12 cellular contexts compared by ENCODE assay signal in genomic region chr10:102630663-102631062, GRCh38. TPM values are rescaled to one million over a fixed set of nuclear protein-coding genes. Genes with fewer than 3 reads are reported as not detected.
DNase-seq lines count a peak whose midpoint lies in the region; ATAC-seq, FAIRE-seq and TF ChIP-seq lines count a peak whose summit lies in the region.
"Had no signal": no experiment of that assay in that cellular context is flagged by ENCODE, and none has a peak within 500 bp of the region (broad histone marks: within the 10 kb centered on the region; RNA-seq: fewer than 3 reads in every experiment).

No MANE protein-coding gene starts in this region.

- peak overlapping the region; percentile 96 for H3K27ac Mint-ChIP-seq in HFFc6
- peak overlapping the region; percentile 83 for H3K27ac Mint-ChIP-seq in activated T-helper 1 cell treated with anti-CD3 and anti-CD28 coated beads, Interleukin-12 subunit alpha, Interleukin-12 subunit beta, Interleukin-2, Interleukin-4 antibody, amounts not matched to agents 30 ng/mL and 10 ng/mL and 1 ng/mL, durations not matched to agents 14 hours and 24 hours and 36 hours

- BruUV-seq in HepG2 (replicated peaks; lab: Mats Ljungman, UMichigan): no TSS peak

- FAIRE-seq in HepG2 (lab: Jason Lieb, UNC): no peak

- H3K27me3 ChIP-seq in HepG2 (ENCODE audit: control insufficient read depth in 1 of 2, insufficient read depth in 2 of 2, low read length in 2 of 2) (no peaks in the 10 kb centered on the region), sigmoid colon (no peaks in the 10 kb centered on the region)

- ATAC-seq in HepG2: no peak
- ATAC-seq: activated CD4-positive, CD25-positive, alpha-beta regulatory T cell treated with anti-CD3 and anti-CD28 coated beads, Interleukin-2, amount 50 U/mL, for 24 hours; stimulated activated naive CD8-positive, alpha-beta T cell treated with anti-CD3 and anti-CD28 coated beads, Interleukin-15, amount 100 ng/mL, for 72 hours had no signal

- no peak overlapping the region for H3K4me3 ChIP-seq in HepG2 (replicated peaks in 1 of 3; ENCODE audit: insufficient read depth in 1 of 3, low read depth in 2 of 3, low read length in 3 of 3)
- H3K4me3 ChIP-seq in sigmoid colon: no peak overlapping the region

- no peak for TF ChIP-seq CTCF in HFFc6 (IDR thresholded peaks at IDR 0.05)
- no peak for TF ChIP-seq CTCF in HepG2 (CRISPR knock-in tag; IDR thresholded peaks at IDR 0.05)
- TF ChIP-seq CTCF in sigmoid colon (IDR thresholded peaks at IDR 0.05): no peak

- H2AFZ ChIP-seq in HepG2 (ENCODE audit: low read length): no peak overlapping the region

- no peaks in the 10 kb centered on the region for H4K20me1 ChIP-seq in HepG2 (ENCODE audit: insufficient read depth, low read length)

- H3K4me1 Mint-ChIP-seq in HFFc6 (ENCODE audit: low read depth): peaks cover 97% of the 10 kb centered on the region
- H3K4me1 Mint-ChIP-seq in activated T-helper 1 cell treated with anti-CD3 and anti-CD28 coated beads, Interleukin-12 subunit alpha, Interleukin-12 subunit beta, Interleukin-2, Interleukin-4 antibody, amounts not matched to agents 30 ng/mL and 10 ng/mL and 1 ng/mL, durations not matched to agents 14 hours and 24 hours and 36 hours (ENCODE audit: low read depth): peaks cover 41% of the 10 kb centered on the region

- intact Hi-C loops in activated T-helper 1 cell treated with anti-CD3 and anti-CD28 coated beads, Interleukin-12 subunit alpha, Interleukin-12 subunit beta, Interleukin-2, Interleukin-4 antibody, amounts not matched to agents 30 ng/mL and 10 ng/mL and 1 ng/mL, durations not matched to agents 14 hours and 24 hours and 36 hours (cut with micrococcal nuclease): no loop called here
- intact Hi-C loops in HepG2 (cut with micrococcal nuclease; ENCODE audit: unreplicated experiment): no loop called here
- intact Hi-C loops in sigmoid colon (cut with DNase I): no loop called here

- no peak overlapping the region for H3K9ac ChIP-seq in HepG2 (ENCODE audit: insufficient read depth, low read depth, low read length)

- CTCF ChIA-PET in HepG2 (lab: Yijun Ruan, JAX; ENCODE audit: low intra/inter-chr PET ratio, low total read pairs): no interaction called here

- TF ChIP-seq RAD21 in HepG2 (CRISPR knock-in tag; IDR thresholded peaks at IDR 0.05): no peak

- TF ChIP-seq EP300 in HepG2 (IDR thresholded peaks at IDR 0.05; ENCODE audit: low read depth in 2 of 2, low read length in 2 of 2) (no peak), HepG2 (CRISPR knock-in tag; IDR thresholded peaks at IDR 0.05; ENCODE audit: borderline replicate concordance) (no peak), sigmoid colon (IDR thresholded peaks at IDR 0.05) (no peak)

- TF ChIP-seq POLR2A in HepG2 (IDR thresholded peaks at IDR 0.05; ENCODE audit: insufficient read depth in 1 of 2, low read depth in 2 of 2, low read length in 2 of 2): no peak
- no peak for TF ChIP-seq POLR2A in sigmoid colon (IDR thresholded peaks at IDR 0.05)

- H3K27me3 Mint-ChIP-seq in HFFc6 (ENCODE audit: insufficient read depth): peaks cover 2% of the 10 kb centered on the region
- no peaks in the 10 kb centered on the region for H3K27me3 Mint-ChIP-seq in activated T-helper 1 cell treated with anti-CD3 and anti-CD28 coated beads, Interleukin-12 subunit alpha, Interleukin-12 subunit beta, Interleukin-2, Interleukin-4 antibody, amounts not matched to agents 30 ng/mL and 10 ng/mL and 1 ng/mL, durations not matched to agents 14 hours and 24 hours and 36 hours (ENCODE audit: insufficient read depth)
- H3K27me3 Mint-ChIP-seq: stimulated activated naive CD8-positive, alpha-beta T cell treated with anti-CD3 and anti-CD28 coated beads, Interleukin-15, amount 100 ng/mL, for 72 hours had no signal

- H3K36me3 Mint-ChIP-seq in HFFc6 (ENCODE audit: low read depth): no peaks in the 10 kb centered on the region
- H3K36me3 Mint-ChIP-seq in activated T-helper 1 cell treated with anti-CD3 and anti-CD28 coated beads, Interleukin-12 subunit alpha, Interleukin-12 subunit beta, Interleukin-2, Interleukin-4 antibody, amounts not matched to agents 30 ng/mL and 10 ng/mL and 1 ng/mL, durations not matched to agents 14 hours and 24 hours and 36 hours (ENCODE audit: low read depth): peaks cover 4% of the 10 kb centered on the region

- H3K79me2 ChIP-seq in HepG2 (ENCODE audit: insufficient read depth, low read length): no peaks in the 10 kb centered on the region

- DNase-seq in HFFc6: no peak
- no peak for DNase-seq in activated T-helper 1 cell treated with anti-CD3 and anti-CD28 coated beads, Interleukin-12 subunit alpha, Interleukin-12 subunit beta, Interleukin-2, Interleukin-4 antibody, amounts not matched to agents 30 ng/mL and 10 ng/mL and 1 ng/mL, durations not matched to agents 14 hours and 24 hours and 36 hours (ENCODE audit: low spot score)
- DNase-seq in HepG2 (ENCODE audit: low spot score): no peak
- peak; percentile 35 for DNase-seq in sigmoid colon
- no peak for DNase-seq in SIG-M5 (lab: John Stamatoyannopoulos, UW)
- no peak for DNase-seq in NAMALWA (ENCODE audit: low spot score)
- DNase-seq in UCSD-AML1 (lab: John Stamatoyannopoulos, UW; ENCODE audit: unreplicated experiment): no peak
- DNase-seq: activated T-cell treated with anti-CD3 and anti-CD28 coated beads for 4 hours; NCI-H1048; NCI-H2227 treated with DMSO at 0.1 percent for 48 hours; stimulated activated naive CD8-positive, alpha-beta T cell treated with anti-CD3 and anti-CD28 coated beads, Interleukin-15, amount 100 ng/mL, for 72 hours had no signal

- H3K27ac ChIP-seq in HepG2 (ENCODE audit: extremely low read length, insufficient read depth, low read length) (peak overlapping the region; percentile 53), sigmoid colon (peak overlapping the region in 3 of 4 donors; percentile 85 to 94 (median 91))

- no peaks in the 10 kb centered on the region for H3K9me3 ChIP-seq in HepG2 (ENCODE audit: low read length)
- no peaks in the 10 kb centered on the region for H3K9me3 ChIP-seq in sigmoid colon

- H3K4me3 Mint-ChIP-seq in HFFc6: peak overlapping the region; percentile 45; the same call in 1 of the 2 replicates
- H3K4me3 Mint-ChIP-seq in activated T-helper 1 cell treated with anti-CD3 and anti-CD28 coated beads, Interleukin-12 subunit alpha, Interleukin-12 subunit beta, Interleukin-2, Interleukin-4 antibody, amounts not matched to agents 30 ng/mL and 10 ng/mL and 1 ng/mL, durations not matched to agents 14 hours and 24 hours and 36 hours: no peak overlapping the region
- H3K4me3 Mint-ChIP-seq: stimulated activated naive CD8-positive, alpha-beta T cell treated with anti-CD3 and anti-CD28 coated beads, Interleukin-15, amount 100 ng/mL, for 72 hours had no signal

- WGBS in HepG2 (ENCODE audit: low lambda C conversion rate): 95% methylated on average over 6 of the region's 6 CpGs
- WGBS in sigmoid colon, 2 donors: 77 to 82% methylated on average over 6 of the region's 6 CpGs

- in situ Hi-C loops in HepG2 (cut with HindIII; ENCODE audit: extremely low pct_ligation_motif_present, low pct_unique_long_range_greater_than_20kb): no loop called here

- no peaks in the 10 kb centered on the region; a peak in 2 of 5 replicates for H3K36me3 ChIP-seq in HepG2 (replicated peaks in 1 of 2; ENCODE audit: control insufficient read depth in 1 of 2, insufficient read depth in 2 of 2, low read length in 2 of 2)
- peaks cover 0 to 7% (median 0%) of the 10 kb centered on the region in 4 donors for H3K36me3 ChIP-seq in sigmoid colon

- no peak overlapping the region for H3K4me2 ChIP-seq in HepG2 (ENCODE audit: low read depth, low read length)

- POLR2A ChIA-PET in HepG2 (lab: Yijun Ruan, JAX): interaction anchor here (1.8 to 7.0 kb wide), 3 partner anchors 10 to 30 kb away, joined by 11 to 121 read pairs (median 72); partner anchors contain the start of gene TRIM8

- peaks cover 86% of the 10 kb centered on the region for H3K4me1 ChIP-seq in HepG2 (ENCODE audit: insufficient read depth, low read length)
- peaks cover 0 to 100% (median 99%) of the 10 kb centered on the region in 4 donors for H3K4me1 ChIP-seq in sigmoid colon

- H3K9me3 Mint-ChIP-seq in HFFc6: no peaks in the 10 kb centered on the region
- no peaks in the 10 kb centered on the region for H3K9me3 Mint-ChIP-seq in activated T-helper 1 cell treated with anti-CD3 and anti-CD28 coated beads, Interleukin-12 subunit alpha, Interleukin-12 subunit beta, Interleukin-2, Interleukin-4 antibody, amounts not matched to agents 30 ng/mL and 10 ng/mL and 1 ng/mL, durations not matched to agents 14 hours and 24 hours and 36 hours
- H3K9me3 Mint-ChIP-seq: stimulated activated naive CD8-positive, alpha-beta T cell treated with anti-CD3 and anti-CD28 coated beads, Interleukin-15, amount 100 ng/mL, for 72 hours had no signal

RNA-seq across cellular contexts. Expression of gene TRIM8, which starts 13.6 kb away (rescaled TPM):
- total RNA-seq in HFFc6 (2021; fragmentation: NEBNext Ultra II Directional; extraction: Animal tissue kit (Norgen Biotek cat#: 25700)): 100 to 1,000 TPM; 123 to 148 (median 135) TPM
- 108 and 111 TPM in 2 replicates for total RNA-seq in activated T-helper 1 cell treated with anti-CD3 and anti-CD28 coated beads, Interleukin-12 subunit alpha, Interleukin-12 subunit beta, Interleukin-2, Interleukin-4 antibody, amounts not matched to agents 30 ng/mL and 10 ng/mL and 1 ng/mL, durations not matched to agents 14 hours and 24 hours and 36 hours
- total RNA-seq in HepG2 (2016; rRNA removed; fragmentation: Illumina TruSeq; extraction: Trizol): 38.9 and 39.8 TPM in 2 replicates
- 13.4 and 13.6 TPM in 2 replicates for total RNA-seq in HepG2 (2016; cell fraction: cytosol; rRNA removed; fragmentation: Illumina TruSeq; extraction: Trizol; ENCODE audit: low read depth)
- 33.2 and 39.7 TPM in 2 replicates for total RNA-seq in HepG2 (2016; cell fraction: insoluble cytoplasmic fraction; rRNA removed; fragmentation: Illumina TruSeq; extraction: Trizol)
- 49.9 and 53.6 TPM in 2 replicates for total RNA-seq in HepG2 (2016; cell fraction: membrane; rRNA removed; fragmentation: Illumina TruSeq; extraction: Trizol)
- 21.9 and 30.8 TPM in 2 replicates for total RNA-seq in HepG2 (2016; cell fraction: nucleus; rRNA removed; fragmentation: Illumina TruSeq; extraction: Trizol)
- 66.5 and 84.1 TPM in 2 replicates for polyA plus RNA-seq in HepG2 (2011; rRNA removed)
- polyA plus RNA-seq in HepG2 (2011; cell fraction: cytosol; rRNA removed): 62.9 and 70.1 TPM in 2 replicates
- 86.9 and 92.0 TPM in 2 replicates for polyA plus RNA-seq in HepG2 (2011; cell fraction: nucleus; rRNA removed)
- polyA plus RNA-seq in HepG2 (2012): 98.0 and 117 TPM in 2 replicates
- 18.4 and 21.2 TPM in 2 replicates for polyA plus RNA-seq in HepG2 (2016; cell fraction: cytosol; fragmentation: Illumina TruSeq; extraction: Trizol; ENCODE audit: low read depth)
- 51.6 and 70.7 TPM in 2 replicates for polyA plus RNA-seq in HepG2 (2016; cell fraction: insoluble cytoplasmic fraction; fragmentation: Illumina TruSeq; extraction: Trizol; ENCODE audit: low read depth)
- 57.9 and 63.0 TPM in 2 replicates for polyA plus RNA-seq in HepG2 (2016; cell fraction: membrane; fragmentation: Illumina TruSeq; extraction: Trizol; ENCODE audit: low read depth)
- polyA plus RNA-seq in HepG2 (2016; cell fraction: nucleus; fragmentation: Illumina TruSeq; extraction: Trizol; ENCODE audit: insufficient read depth, low read depth): 63.9 and 73.5 TPM in 2 replicates
- 23.8 and 82.1 TPM in 2 replicates for polyA minus RNA-seq in HepG2 (2011; rRNA and poly(A)+ RNA removed; ENCODE audit: low replicate concordance)
- polyA minus RNA-seq in HepG2 (2011; cell fraction: cytosol; rRNA and poly(A)+ RNA removed): 41.1 and 48.2 TPM in 2 replicates
- 36.6 and 46.0 TPM in 2 replicates for polyA minus RNA-seq in HepG2 (2011; cell fraction: nucleus; rRNA and poly(A)+ RNA removed)
- total RNA-seq in sigmoid colon: 10 to 100 TPM; 58.9 to 88.6 (median 67.1) TPM
- polyA plus RNA-seq in sigmoid colon: 10 to 100 TPM; 25.0 to 53.0 (median 46.8) TPM
